Comparison of ENCODE assay signal across 8 cellular contexts in genomic region chr5:74251106-74252032, GRCh38.
DNase-seq lines count a peak whose midpoint lies in the region; ATAC-seq and TF ChIP-seq lines count a peak whose summit lies in the region.

No MANE protein-coding gene starts in this region.

- no peak overlapping the region for H3K27ac ChIP-seq in HL-60 (replicated peaks)

- peak; percentile 7 to 8 for DNase-seq in HL-60 (ENCODE audit: low read depth in 1 of 2, low spot score in 1 of 2)
- DNase-seq in T1000 (lab: John Stamatoyannopoulos, UW) = peak; percentile 41
- DNase-seq in left cardiac atrium = peak; percentile 48
- DNase-seq in superior temporal gyrus (ENCODE audit: extremely low spot score) = peak; percentile 34
- DNase-seq in H7 = no peak
- no peak for DNase-seq in cerebellar nuclear complex (lab: John Stamatoyannopoulos, UW)
- no peak for DNase-seq in stimulated activated naive CD4-positive, alpha-beta T cell treated with Interleukin-2 at 50 U/mL for 16 hours (lab: John Stamatoyannopoulos, UW)

- intact Hi-C loops in left cardiac atrium (cut with DNase I) = no loop called here

- no peaks in the 10 kb centered on the region for H3K27me3 ChIP-seq in HL-60 (ENCODE audit: insufficient read depth, poor library complexity, severe bottlenecking)
- no peaks in the 10 kb centered on the region for H3K27me3 ChIP-seq in H7 (ENCODE audit: control insufficient read depth, insufficient read depth, low read length)

- TF ChIP-seq CTCF in HL-60 (IDR thresholded peaks at IDR 0.05; ENCODE audit: insufficient read depth, low read length) = no peak

- ATAC-seq in left cardiac atrium (peak; percentile 83 to 96), GM18867 (IDR thresholded peaks at IDR 0.05; ENCODE audit: unreplicated experiment) (no peak)

- no peaks in the 10 kb centered on the region for H3K36me3 ChIP-seq in H7 (replicated peaks; ENCODE audit: control insufficient read depth, insufficient read depth, low read length)

- H3K4me3 ChIP-seq in HL-60 (replicated peaks; ENCODE audit: insufficient read depth, low read length) (no peak overlapping the region), H7 (ENCODE audit: insufficient read depth, low read depth, low read length) (no peak overlapping the region)

Comparison
In these comparisons a context has a peak if more than half of its experiments do, and no peak if none do; other contexts are left out.
1. DNase-seq: peak in HL-60 (2 of 2), T1000 (single experiment), left cardiac atrium (single experiment) and superior temporal gyrus (single experiment); none in H7 (single experiment), cerebellar nuclear complex (0 of 2) and stimulated activated naive CD4-positive, alpha-beta T cell treated with Interleukin-2 at 50 U/mL for 16 hours (single experiment).